In genomic region chr7:73005356-73005692, GRCh38 we compare ENCODE assay signal across 8 cellular contexts. TPM values are rescaled to one million over a fixed set of nuclear protein-coding genes. Genes with fewer than 3 reads are reported as not detected.
DNase-seq lines count a peak whose midpoint lies in the region; ATAC-seq and TF ChIP-seq lines count a peak whose summit lies in the region.
"Not testable (repeated sequence)": the region's sequence is repeated elsewhere in the genome, so short reads cannot be mapped to it uniquely, and the experiment has no call there.

No MANE protein-coding gene starts in this region.

- not testable (repeated sequence) for H3K36me3 Mint-ChIP-seq in T-helper 1 cell treated with Interleukin-12 subunit alpha and Interleukin-12 subunit beta and Interleukin-4 antibody, amounts not matched to agents 30 μg/mL and 1 μg/mL, for 36 hours (ENCODE audit: low read depth); activated naive CD4-positive, alpha-beta T cell treated with anti-CD3 and anti-CD28 coated beads, Interleukin-2, amount 10 ng/mL, durations not matched to agents 7 days and 5 days; naive thymus-derived CD8-positive, alpha-beta T cell

- not testable (repeated sequence) for DNase-seq in BJ (ENCODE audit: low read depth); foreskin fibroblast
- DNase-seq in activated naive CD4-positive, alpha-beta T cell treated with anti-CD3 and anti-CD28 coated beads, Interleukin-2, amount 10 ng/mL, durations not matched to agents 7 days and 5 days = peak; percentile 77
- peak in 5 of 10 donors; percentile 48 to 80 (median 76) for DNase-seq in naive thymus-derived CD8-positive, alpha-beta T cell
- DNase-seq in stimulated activated CD4-positive, alpha-beta T cell treated with anti-CD3 and anti-CD28 coated beads, TNF-alpha, amount 100 ng/mL, for 24 hours (ENCODE audit: low read depth in 3 of 3) = peak; percentile 49 to 69 (median 54)

- peak overlapping the region; percentile 100 for H3K27ac Mint-ChIP-seq in T-helper 1 cell treated with Interleukin-12 subunit alpha and Interleukin-12 subunit beta and Interleukin-4 antibody, amounts not matched to agents 30 μg/mL and 1 μg/mL, for 36 hours
- peak overlapping the region; percentile 99 for H3K27ac Mint-ChIP-seq in activated naive CD4-positive, alpha-beta T cell treated with anti-CD3 and anti-CD28 coated beads, Interleukin-2, amount 10 ng/mL, durations not matched to agents 7 days and 5 days
- H3K27ac Mint-ChIP-seq in naive thymus-derived CD8-positive, alpha-beta T cell = peak overlapping the region; percentile 95 to 100 (median 98)

- ATAC-seq in GM21367 (IDR thresholded peaks at IDR 0.05; ENCODE audit: unreplicated experiment) = peak; percentile 78
- peak; percentile 87 for ATAC-seq in HG03135 (IDR thresholded peaks at IDR 0.05; ENCODE audit: unreplicated experiment)
- peak in 1 of 2 donors; percentile 79 for ATAC-seq in naive thymus-derived CD8-positive, alpha-beta T cell

- not testable (repeated sequence) for TF ChIP-seq CTCF in BJ (IDR thresholded peaks at IDR 0.05; ENCODE audit: insufficient read depth, low read depth, low read length); foreskin fibroblast (IDR thresholded peaks at IDR 0.05; ENCODE audit: low read depth, low read length)

- not testable (repeated sequence) for H3K27me3 Mint-ChIP-seq in T-helper 1 cell treated with Interleukin-12 subunit alpha and Interleukin-12 subunit beta and Interleukin-4 antibody, amounts not matched to agents 30 μg/mL and 1 μg/mL, for 36 hours (ENCODE audit: low read depth); activated naive CD4-positive, alpha-beta T cell treated with anti-CD3 and anti-CD28 coated beads, Interleukin-2, amount 10 ng/mL, durations not matched to agents 7 days and 5 days; naive thymus-derived CD8-positive, alpha-beta T cell

- H3K27me3 ChIP-seq in BJ (ENCODE audit: control insufficient read depth, insufficient read depth, low read length) = not testable (repeated sequence)

- peak overlapping the region; percentile 97 for H3K4me3 Mint-ChIP-seq in T-helper 1 cell treated with Interleukin-12 subunit alpha and Interleukin-12 subunit beta and Interleukin-4 antibody, amounts not matched to agents 30 μg/mL and 1 μg/mL, for 36 hours
- peak overlapping the region; percentile 95 for H3K4me3 Mint-ChIP-seq in activated naive CD4-positive, alpha-beta T cell treated with anti-CD3 and anti-CD28 coated beads, Interleukin-2, amount 10 ng/mL, durations not matched to agents 7 days and 5 days
- peak overlapping the region; percentile 88 to 100 (median 97) for H3K4me3 Mint-ChIP-seq in naive thymus-derived CD8-positive, alpha-beta T cell

- not testable (repeated sequence) for H3K36me3 ChIP-seq in BJ (ENCODE audit: control insufficient read depth, insufficient read depth, low read length)

- not testable (repeated sequence) for H3K4me1 Mint-ChIP-seq in T-helper 1 cell treated with Interleukin-12 subunit alpha and Interleukin-12 subunit beta and Interleukin-4 antibody, amounts not matched to agents 30 μg/mL and 1 μg/mL, for 36 hours (ENCODE audit: low read depth); activated naive CD4-positive, alpha-beta T cell treated with anti-CD3 and anti-CD28 coated beads, Interleukin-2, amount 10 ng/mL, durations not matched to agents 7 days and 5 days; naive thymus-derived CD8-positive, alpha-beta T cell

- POLR2A ChIA-PET in BJ (lab: Charles Lee); naive thymus-derived CD8-positive, alpha-beta T cell (lab: Charles Lee): not testable (repeated sequence)

- not testable (repeated sequence) for H3K9me3 Mint-ChIP-seq in T-helper 1 cell treated with Interleukin-12 subunit alpha and Interleukin-12 subunit beta and Interleukin-4 antibody, amounts not matched to agents 30 μg/mL and 1 μg/mL, for 36 hours; activated naive CD4-positive, alpha-beta T cell treated with anti-CD3 and anti-CD28 coated beads, Interleukin-2, amount 10 ng/mL, durations not matched to agents 7 days and 5 days; naive thymus-derived CD8-positive, alpha-beta T cell

- peak overlapping the region; percentile 59 for H3K4me3 ChIP-seq in BJ (ENCODE audit: low read depth, low read length)
- H3K4me3 ChIP-seq in foreskin fibroblast (ENCODE audit: low read depth in 1 of 2, low read length in 2 of 2) = peak overlapping the region; percentile 52 to 68

- CTCF ChIA-PET in BJ (lab: Yijun Ruan, JAX); activated naive CD4-positive, alpha-beta T cell treated with anti-CD3 and anti-CD28 coated beads, Interleukin-2, amount 10 ng/mL, durations not matched to agents 7 days and 5 days (lab: Charles Lee): not testable (repeated sequence)

RNA-seq across cellular contexts. Expression of gene SPDYE8, which starts 24.2 kb away (rescaled TPM):
- not detected in 2 replicates for polyA plus RNA-seq in BJ (2011; rRNA removed)
- not detected in 2 replicates for polyA minus RNA-seq in BJ (2011; rRNA and poly(A)+ RNA removed)
- not detected for total RNA-seq in naive thymus-derived CD8-positive, alpha-beta T cell
- under 1 TPM in 1 of 3 donors, not detected in 2; 0.06 TPM for polyA plus RNA-seq in naive thymus-derived CD8-positive, alpha-beta T cell

RNA-seq across cellular contexts. Expression of gene TRIM74, which starts 36.1 kb away (rescaled TPM):
- not detected in 2 replicates for polyA plus RNA-seq in BJ (2011; rRNA removed)
- not detected in 2 replicates for polyA minus RNA-seq in BJ (2011; rRNA and poly(A)+ RNA removed)
- 1 to 10 TPM; 8.3 to 9.1 TPM for total RNA-seq in naive thymus-derived CD8-positive, alpha-beta T cell
- polyA plus RNA-seq in naive thymus-derived CD8-positive, alpha-beta T cell = under 1 TPM in 2 of 3 donors, not detected in 1; 0.40 to 0.43 TPM

RNA-seq across cellular contexts. Expression of gene SPDYE11, which starts 52.4 kb away (rescaled TPM):
- not detected in 2 replicates for polyA plus RNA-seq in BJ (2011; rRNA removed)
- polyA minus RNA-seq in BJ (2011; rRNA and poly(A)+ RNA removed) = not detected in 2 replicates
- total RNA-seq in naive thymus-derived CD8-positive, alpha-beta T cell = not detected
- under 1 TPM in 2 of 3 donors, not detected in 1; 0.14 to 0.18 TPM for polyA plus RNA-seq in naive thymus-derived CD8-positive, alpha-beta T cell
